In genomic region chr11:34692299-34692698, GRCh38 we compare ENCODE assay signal across 1 cellular context.
TF ChIP-seq lines count a peak whose summit lies in the region.

No MANE protein-coding gene starts in this region.

TF ChIP-seq in HepG2, 621 proteins besides CTCF, POLR2A, EP300 and RAD21:
- TF ChIP-seq ZNF281 (CRISPR knock-in tag; IDR thresholded peaks at IDR 0.05; ENCODE audit: borderline replicate concordance), result 0 out of 2 replicates have a peak, but pooled peaks have one; percentile 10
